Comparison of ENCODE assay signal across 9 cellular contexts in the genomic region with DNA sequence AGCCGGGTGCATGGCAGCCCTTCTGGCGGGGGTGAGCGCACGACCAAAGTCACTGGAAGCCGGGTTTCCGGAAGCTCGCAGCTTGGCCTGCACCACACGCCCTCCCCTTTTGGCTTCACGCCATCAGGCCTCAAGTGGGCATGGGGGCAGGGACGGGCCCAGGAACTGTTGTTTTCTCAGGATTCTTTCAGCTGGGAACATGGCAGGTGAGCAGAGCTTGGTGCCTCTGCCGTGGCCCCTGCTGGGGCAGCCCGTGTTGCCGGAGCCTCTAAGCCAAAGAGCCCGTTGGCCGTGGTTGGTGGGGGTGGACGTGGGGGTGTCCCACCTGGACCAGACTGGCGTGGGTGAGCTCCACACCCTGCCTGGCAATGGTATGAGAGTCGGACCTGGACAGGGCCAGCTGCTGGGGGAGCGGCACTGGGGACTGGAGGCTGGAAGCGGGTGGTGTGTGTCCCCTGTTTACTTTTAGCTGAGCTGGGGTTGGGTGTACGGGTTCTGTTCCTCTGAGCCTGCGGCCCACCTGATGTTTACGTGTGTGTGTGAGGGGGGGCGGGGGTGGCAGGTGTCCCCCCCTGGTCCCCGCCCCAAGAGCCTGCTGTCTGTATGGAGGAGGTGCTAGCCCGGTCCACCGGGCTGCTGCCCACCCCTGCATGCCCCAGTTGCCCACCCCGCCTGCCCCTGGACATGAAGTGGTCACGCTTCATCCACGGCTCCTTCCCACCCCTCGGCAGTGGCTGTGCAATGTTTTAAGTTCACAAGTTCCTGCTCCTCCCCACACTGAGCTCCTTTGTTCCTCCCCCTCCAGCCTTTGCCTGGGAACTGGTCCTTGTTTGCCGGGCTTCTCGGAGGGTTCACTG. TPM values are rescaled to one million over a fixed set of nuclear protein-coding genes. Genes with fewer than 3 reads are reported as not detected.
DNase-seq lines count a peak whose midpoint lies in the region; TF ChIP-seq lines count a peak whose summit lies in the region.
"Had no signal": no experiment of that assay in that cellular context is flagged by ENCODE, and none has a peak within 500 bp of the region (broad histone marks: within the 10 kb centered on the region; RNA-seq: fewer than 3 reads in every experiment).

No MANE protein-coding gene starts in this region.

- no peaks in the 10 kb centered on the region for H4K20me1 ChIP-seq in GM23248 (ENCODE audit: insufficient read depth)

- H3K4me2 ChIP-seq in GM23248 (ENCODE audit: unreplicated experiment) = no peak overlapping the region
- H3K4me2 ChIP-seq: PC-9 had no signal

- no peak overlapping the region for H3K27ac ChIP-seq in GM23248
- H3K27ac ChIP-seq in colonic mucosa = no peak overlapping the region
- H3K27ac ChIP-seq in prostate gland = peak overlapping the region; percentile 10 to 17
- H3K27ac ChIP-seq: PC-9 had no signal

- H3K9ac ChIP-seq in GM23248 (no peak overlapping the region), colonic mucosa (ENCODE audit: low read depth in 2 of 2, low read length in 2 of 2) (no peak overlapping the region)

- no peaks in the 10 kb centered on the region for H3K79me2 ChIP-seq in GM23248 (ENCODE audit: insufficient read depth)

- H3K9me3 ChIP-seq in GM23248 (ENCODE audit: low read depth) (no peaks in the 10 kb centered on the region), colonic mucosa (no peaks in the 10 kb centered on the region), prostate gland (no peaks in the 10 kb centered on the region)

- no peaks in the 10 kb centered on the region for H3K27me3 ChIP-seq in GM23248 (replicated peaks; ENCODE audit: insufficient read depth)
- no peaks in the 10 kb centered on the region for H3K27me3 ChIP-seq in colonic mucosa
- H3K27me3 ChIP-seq in prostate gland (replicated peaks; ENCODE audit: insufficient read depth) = no peaks in the 10 kb centered on the region

- H3K4me3 ChIP-seq in GM23248 (no peak overlapping the region), colonic mucosa (no peak overlapping the region), prostate gland (no peak overlapping the region)
- H3K4me3 ChIP-seq: PC-9 had no signal

- WGBS in GM23248 (ENCODE audit: low coverage in 1 of 2, low lambda C conversion rate in 2 of 2, missing lambda C conversion rate in 2 of 2), 2 experiments = 36 to 39% methylated on average over 22 to 29 of the region's 33 CpGs
- 48% methylated on average over 28 of the region's 33 CpGs for WGBS in prostate gland

- H2AFZ ChIP-seq in GM23248 = no peak overlapping the region
- H2AFZ ChIP-seq: PC-9 had no signal

- no peaks in the 10 kb centered on the region for H3F3A ChIP-seq in GM23248 (ENCODE audit: insufficient read depth)

- DNase-seq in GM23248 (peak; percentile 32), NCI-H2107 (lab: John Stamatoyannopoulos, UW) (peak; percentile 88), colonic mucosa (peak; percentile 18), prostate gland (ENCODE audit: low spot score) (peak; percentile 28), SW 1271 (lab: John Stamatoyannopoulos, UW) (no peak), HK-2 (ENCODE audit: unreplicated experiment) (no peak), nucleus accumbens (lab: John Stamatoyannopoulos, UW) (no peak), medulla oblongata (ENCODE audit: extremely low spot score) (no peak)

- intact Hi-C loops in colonic mucosa (cut with DNase I) (loop anchor here (5.0 kb wide), 1 partner anchor 151 kb away; no protein-coding TSS in a partner anchor), prostate gland (cut with DNase I) (loop anchor here (2.0 to 5.0 kb wide), 2 partner anchors 36 to 151 kb away; no protein-coding TSS in a partner anchor)

- no peaks in the 10 kb centered on the region for H3K9me2 ChIP-seq in GM23248 (ENCODE audit: insufficient read depth)

- H3K4me1 ChIP-seq in GM23248 (ENCODE audit: insufficient read depth) = no peaks in the 10 kb centered on the region
- no peaks in the 10 kb centered on the region for H3K4me1 ChIP-seq in colonic mucosa
- no peaks in the 10 kb centered on the region for H3K4me1 ChIP-seq in prostate gland (replicated peaks)

- no peak for TF ChIP-seq CTCF in colonic mucosa (IDR thresholded peaks at IDR 0.05)
- no peak for TF ChIP-seq CTCF in prostate gland (IDR thresholded peaks at IDR 0.05)

- in situ Hi-C loops in GM23248 (cut with MboI) = no loop called here

- no peak for TF ChIP-seq POLR2A in prostate gland (IDR thresholded peaks at IDR 0.05)

- H3K36me3 ChIP-seq in GM23248 (ENCODE audit: low read depth) = no peaks in the 10 kb centered on the region; the same call in 1 of the 2 replicates
- H3K36me3 ChIP-seq in colonic mucosa = no peaks in the 10 kb centered on the region
- no peaks in the 10 kb centered on the region for H3K36me3 ChIP-seq in prostate gland

RNA-seq across cellular contexts. Expression of a gene that starts 28.7 kb away (rescaled TPM):
- total RNA-seq in GM23248 (2014; rRNA removed; shearing (Covaris generic)) = not detected in 2 replicates
- polyA plus RNA-seq in GM23248 (2016; fragmentation: Nextera tagmentation; extraction: Ambion mirVana) = not detected in 2 replicates
- total RNA-seq in colonic mucosa (1 to 10 TPM in 1 of 2 donors, not detected in 1; 1.2 TPM), prostate gland (1 to 10 TPM; 1.2 to 5.4 TPM)
- total RNA-seq: PC-9 had no signal

RNA-seq across cellular contexts. Expression of a gene that starts 30.9 kb away (rescaled TPM):
- 23.3 and 24.5 TPM in 2 replicates for total RNA-seq in GM23248 (2014; rRNA removed; shearing (Covaris generic))
- polyA plus RNA-seq in GM23248 (2016; fragmentation: Nextera tagmentation; extraction: Ambion mirVana) = 2.5 and 2.7 TPM in 2 replicates
- total RNA-seq in colonic mucosa = 100 to 1,000 TPM in 1 of 2 donors, 10 to 100 TPM in 1; 57.2 to 110 TPM
- total RNA-seq in prostate gland = 10 to 100 TPM; 29.1 to 81.2 TPM

Comparison
In these comparisons a context has a peak if more than half of its experiments do, and no peak if none do; other contexts are left out.
1. DNase-seq: peak in GM23248 (single experiment), NCI-H2107 (single experiment), colonic mucosa (single experiment) and prostate gland (single experiment); none in SW 1271 (0 of 2), HK-2 (single experiment), nucleus accumbens (0 of 56) and medulla oblongata (single experiment).
2. H3K27ac ChIP-seq: peak in prostate gland (2 of 2); none in GM23248 (single experiment) and colonic mucosa (single experiment).